In the genomic region with DNA sequence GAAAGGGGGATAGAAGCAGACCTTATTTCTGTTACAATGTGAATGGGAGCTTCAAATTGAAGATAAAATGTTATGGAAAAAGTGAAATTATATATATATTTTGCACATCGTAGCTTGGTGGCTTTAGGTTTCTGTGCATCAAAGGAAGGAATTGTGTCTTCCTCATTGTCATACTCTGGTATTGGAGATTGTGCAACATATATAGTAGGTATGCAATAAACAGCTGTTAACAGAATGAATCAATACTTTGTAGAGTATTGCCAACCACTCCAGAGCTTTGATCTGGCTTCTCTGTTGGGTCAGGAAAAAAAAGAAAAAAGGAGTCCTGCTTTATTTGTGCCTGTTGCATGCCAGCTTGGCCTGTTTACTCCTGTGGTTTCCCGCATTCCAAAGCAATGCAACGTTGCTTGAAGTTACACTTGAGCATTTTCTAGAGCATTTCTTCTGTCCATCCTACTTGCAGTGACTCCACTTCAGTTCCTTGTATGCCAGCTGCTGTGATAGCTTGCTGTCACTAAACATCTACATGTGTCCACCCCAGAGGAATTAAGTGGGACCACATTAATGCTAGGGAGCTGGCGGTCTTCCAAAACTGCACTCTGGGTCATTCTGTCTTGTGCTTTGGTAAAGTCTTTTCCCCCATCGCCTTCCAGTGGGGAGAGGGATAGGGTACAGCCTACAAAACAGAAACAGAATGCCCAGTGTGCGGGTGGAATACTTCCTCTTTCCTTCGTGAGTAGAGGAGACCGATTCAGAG, we compare ENCODE assay signal across 13 cellular contexts.
DNase-seq lines count a peak whose midpoint lies in the region; ATAC-seq and TF ChIP-seq lines count a peak whose summit lies in the region.
"Had no signal": no experiment of that assay in that cellular context is flagged by ENCODE, and none has a peak within 500 bp of the region (broad histone marks: within the 10 kb centered on the region; RNA-seq: fewer than 3 reads in every experiment).

No MANE protein-coding gene starts in this region.

- TF ChIP-seq EP300 in gastroesophageal sphincter (IDR thresholded peaks at IDR 0.05): no peak

- peak overlapping the region; percentile 88; the same call in 1 of the 2 replicates for H4K5ac ChIP-seq in IMR-90 (ENCODE audit: low read depth, low read length)

- H2AK9ac ChIP-seq in IMR-90 (replicated peaks; ENCODE audit: low read depth, low read length, poor library complexity): no peak overlapping the region

- H3K9me3 ChIP-seq in IMR-90 (ENCODE audit: control insufficient read depth, insufficient read depth, low read length) (no peaks in the 10 kb centered on the region), adipocyte (ENCODE audit: control insufficient read depth, low read length) (no peaks in the 10 kb centered on the region), gastroesophageal sphincter (no peaks in the 10 kb centered on the region), uterus (no peaks in the 10 kb centered on the region)

- peak overlapping the region; percentile 73 for H3K4ac ChIP-seq in IMR-90 (ENCODE audit: low read depth, low read length)

- no peak overlapping the region for H2BK5ac ChIP-seq in IMR-90 (ENCODE audit: low read depth, low read length, poor library complexity, severe bottlenecking)

- H3K4me2 ChIP-seq in IMR-90 (ENCODE audit: low read depth, low read length): no peak overlapping the region

- peak overlapping the region in 1 of 2 experiments; percentile 12; a peak in 1 of 4 replicates for H4K8ac ChIP-seq in IMR-90 (ENCODE audit: low read depth in 2 of 2, low read length in 2 of 2)

- no peak overlapping the region for H3K27ac Mint-ChIP-seq in activated CD8-positive, alpha-beta T cell treated with anti-CD3 and anti-CD28 coated beads for 36 hours
- no peak overlapping the region for H3K27ac Mint-ChIP-seq in immature natural killer cell
- H3K27ac Mint-ChIP-seq: activated CD4-positive, alpha-beta T cell treated with anti-CD3 and anti-CD28 coated beads, Interleukin-2, amount 10 ng/mL, durations not matched to agents 24 days and 14 days; mesothelial cell of epicardium; T-cell had no signal

- no peaks in the 10 kb centered on the region for H4K20me1 ChIP-seq in IMR-90 (ENCODE audit: insufficient read depth, low read length)

- H3K4me3 Mint-ChIP-seq in activated CD8-positive, alpha-beta T cell treated with anti-CD3 and anti-CD28 coated beads for 36 hours: no peak overlapping the region
- no peak overlapping the region for H3K4me3 Mint-ChIP-seq in immature natural killer cell
- H3K4me3 Mint-ChIP-seq: activated CD4-positive, alpha-beta T cell treated with anti-CD3 and anti-CD28 coated beads, Interleukin-2, amount 10 ng/mL, durations not matched to agents 24 days and 14 days; mesothelial cell of epicardium; T-cell had no signal

- H3K4me3 ChIP-seq in AG10803 (ENCODE audit: low read length): no peak overlapping the region
- H3K4me3 ChIP-seq in IMR-90 (ENCODE audit: insufficient read depth, low read depth, low read length): no peak overlapping the region
- no peak overlapping the region for H3K4me3 ChIP-seq in adipocyte (ENCODE audit: low read length)
- H3K4me3 ChIP-seq in gastroesophageal sphincter: no peak overlapping the region
- H3K4me3 ChIP-seq in uterus: no peak overlapping the region

- peak overlapping the region; percentile 84; the same call in 1 of the 3 replicates for H2BK15ac ChIP-seq in IMR-90 (ENCODE audit: low read depth, low read length)

- H3K9ac ChIP-seq in IMR-90 (ENCODE audit: low read depth, low read length) (no peak overlapping the region), adipocyte (ENCODE audit: low read length) (no peak overlapping the region)

- H2AFZ ChIP-seq in IMR-90 (replicated peaks; ENCODE audit: low read length, poor library complexity): no peak overlapping the region

- H2AK5ac ChIP-seq in IMR-90 (ENCODE audit: low read depth, low read length): peak overlapping the region; percentile 93; the same call in 1 of the 2 replicates

- DNase-seq in AG10803 (ENCODE audit: low read depth) (peak; percentile 77), IMR-90 (peak; percentile 49), adipocyte (ENCODE audit: low read depth) (peak; percentile 74), uterus (no peak), immature natural killer cell (no peak)
- no peak for DNase-seq in stimulated activated naive CD4-positive, alpha-beta T cell treated with Interleukin-2 at 50 U/mL for 16 hours (lab: John Stamatoyannopoulos, UW)
- DNase-seq in activated CD8-positive, alpha-beta T cell treated with anti-CD3 and anti-CD28 coated beads for 36 hours: no peak
- DNase-seq: activated CD4-positive, alpha-beta T cell treated with anti-CD3 and anti-CD28 coated beads, Interleukin-2, amount 10 ng/mL, durations not matched to agents 24 days and 14 days; posterior cingulate gyrus; T-cell had no signal

- dilution Hi-C loops in IMR-90 (cut with HindIII; ENCODE audit: low sequenced_read_pairs, unreplicated experiment): no loop called here

- H3K56ac ChIP-seq in IMR-90 (ENCODE audit: extremely low read depth, insufficient read depth, low read length): no peak overlapping the region

- H3K4me1 Mint-ChIP-seq in activated CD8-positive, alpha-beta T cell treated with anti-CD3 and anti-CD28 coated beads for 36 hours (ENCODE audit: low read depth): peaks cover 3% of the 10 kb centered on the region
- peaks cover 2 to 4% of the 10 kb centered on the region in 2 donors for H3K4me1 Mint-ChIP-seq in immature natural killer cell
- H3K4me1 Mint-ChIP-seq: activated CD4-positive, alpha-beta T cell treated with anti-CD3 and anti-CD28 coated beads, Interleukin-2, amount 10 ng/mL, durations not matched to agents 24 days and 14 days; T-cell had no signal

- no peak overlapping the region for H3K14ac ChIP-seq in IMR-90 (replicated peaks; ENCODE audit: low read depth, low read length)

- H3K4me1 ChIP-seq in IMR-90 (ENCODE audit: control insufficient read depth, insufficient read depth, low read length): peaks cover 17% of the 10 kb centered on the region
- H3K4me1 ChIP-seq in adipocyte (ENCODE audit: control insufficient read depth, insufficient read depth, low read length): peaks cover 13% of the 10 kb centered on the region
- peaks cover 12 to 34% (median 19%) of the 10 kb centered on the region in 3 donors for H3K4me1 ChIP-seq in gastroesophageal sphincter
- no peaks in the 10 kb centered on the region for H3K4me1 ChIP-seq in uterus

- POLR2A ChIA-PET in IMR-90 (lab: Charles Lee; ENCODE audit: unreplicated experiment): no interaction called here
- POLR2A ChIA-PET in activated CD8-positive, alpha-beta T cell treated with anti-CD3 and anti-CD28 coated beads for 36 hours (lab: Charles Lee): no interaction called here

- no peaks in the 10 kb centered on the region for H3K36me3 Mint-ChIP-seq in activated CD8-positive, alpha-beta T cell treated with anti-CD3 and anti-CD28 coated beads for 36 hours (ENCODE audit: low read depth)
- H3K36me3 Mint-ChIP-seq in immature natural killer cell: no peaks in the 10 kb centered on the region
- H3K36me3 Mint-ChIP-seq: mesothelial cell of epicardium, T-cell had no signal

- H3K18ac ChIP-seq in IMR-90 (ENCODE audit: low read depth, low read length): peak overlapping the region; percentile 95; the same call in 1 of the 2 replicates

- peak overlapping the region; percentile 81 for H2BK120ac ChIP-seq in IMR-90 (ENCODE audit: low read depth, low read length)

- H3K27me3 Mint-ChIP-seq in activated CD8-positive, alpha-beta T cell treated with anti-CD3 and anti-CD28 coated beads for 36 hours: peaks cover 2% of the 10 kb centered on the region
- no peaks in the 10 kb centered on the region for H3K27me3 Mint-ChIP-seq in immature natural killer cell (ENCODE audit: low read depth in 3 of 3)
- H3K27me3 Mint-ChIP-seq: activated CD4-positive, alpha-beta T cell treated with anti-CD3 and anti-CD28 coated beads, Interleukin-2, amount 10 ng/mL, durations not matched to agents 24 days and 14 days had no signal

- TF ChIP-seq RAD21 in IMR-90 (IDR thresholded peaks at IDR 0.05; ENCODE audit: low read length): no peak

- no peaks in the 10 kb centered on the region for H3K9me3 Mint-ChIP-seq in activated CD8-positive, alpha-beta T cell treated with anti-CD3 and anti-CD28 coated beads for 36 hours
- H3K9me3 Mint-ChIP-seq in immature natural killer cell: no peaks in the 10 kb centered on the region
- H3K9me3 Mint-ChIP-seq: activated CD4-positive, alpha-beta T cell treated with anti-CD3 and anti-CD28 coated beads, Interleukin-2, amount 10 ng/mL, durations not matched to agents 24 days and 14 days; mesothelial cell of epicardium; T-cell had no signal

- peak overlapping the region; percentile 71; the same call in 1 of the 2 replicates for H3K23ac ChIP-seq in IMR-90 (ENCODE audit: low read depth, low read length)

- H3K27me3 ChIP-seq in IMR-90 (ENCODE audit: control insufficient read depth, insufficient read depth, low read length): peaks cover 2% of the 10 kb centered on the region
- no peaks in the 10 kb centered on the region for H3K27me3 ChIP-seq in adipocyte (replicated peaks; ENCODE audit: control insufficient read depth, insufficient read depth, low read length)
- H3K27me3 ChIP-seq in gastroesophageal sphincter: no peaks in the 10 kb centered on the region
- H3K27me3 ChIP-seq in uterus: no peaks in the 10 kb centered on the region

- BruUV-seq in IMR-90 (replicated peaks; lab: Mats Ljungman, UMichigan): no TSS peak

- peaks cover 8% of the 10 kb centered on the region for H3K9me1 ChIP-seq in IMR-90 (ENCODE audit: insufficient read depth, low read length)

- H3K79me1 ChIP-seq in IMR-90 (ENCODE audit: low read depth in 1 of 2, low read length in 2 of 2): no peaks in the 10 kb centered on the region

- H4K91ac ChIP-seq in IMR-90 (ENCODE audit: insufficient read depth, low read depth, low read length): peak overlapping the region; percentile 50

- ATAC-seq in IMR-90 (ENCODE audit: low read depth) (peak; percentile 14), gastroesophageal sphincter (no peak)
- ATAC-seq in activated CD8-positive, alpha-beta T cell treated with anti-CD3 and anti-CD28 coated beads for 36 hours: no peak
- ATAC-seq: T-cell had no signal

- H3K36me3 ChIP-seq in IMR-90 (ENCODE audit: control insufficient read depth, insufficient read depth, low read length) (no peaks in the 10 kb centered on the region), adipocyte (ENCODE audit: control insufficient read depth, insufficient read depth, low read length, severe bottlenecking) (no peaks in the 10 kb centered on the region), gastroesophageal sphincter (no peaks in the 10 kb centered on the region), uterus (no peaks in the 10 kb centered on the region)

- in situ Hi-C loops in IMR-90 (cut with MboI; ENCODE audit: low sequenced_read_pairs): loop anchor here (10.0 kb wide), 1 partner anchor 60 kb away; the partner anchor contains the start of gene MEF2C

- 31% methylated on average over 2 of the region's 8 CpGs; no CpG with 5 or more reads in 1 of the 2 experiments for WGBS in IMR-90 (ENCODE audit: extremely low coverage in 2 of 2, insufficient read length in 1 of 2), 2 experiments
- WGBS in gastroesophageal sphincter (ENCODE audit: low coverage in 1 of 2), 2 donors: 82 to 84% methylated on average over 3 to 7 of the region's 8 CpGs

- peak overlapping the region; percentile 89 for H2BK20ac ChIP-seq in IMR-90 (ENCODE audit: low read depth, low read length)

- TF ChIP-seq CTCF in AG10803 (conservative IDR thresholded peaks at IDR 0.05; ENCODE audit: low read length) (no peak), IMR-90 (conservative IDR thresholded peaks at IDR 0.05; ENCODE audit: low read depth, low read length) (no peak), gastroesophageal sphincter (IDR thresholded peaks at IDR 0.05) (no peak), uterus (IDR thresholded peaks at IDR 0.05) (no peak)
- TF ChIP-seq CTCF in activated CD8-positive, alpha-beta T cell treated with anti-CD3 and anti-CD28 coated beads for 36 hours (IDR thresholded peaks at IDR 0.05): no peak

- intact Hi-C loops in IMR-90 (cut with micrococcal nuclease) (loop anchor here (5.0 to 10.0 kb wide), 2 partner anchors 160 to 218 kb away; no protein-coding TSS in a partner anchor), uterus (cut with DNase I; ENCODE audit: low total_unique reads) (no loop called here)
- intact Hi-C loops in activated CD8-positive, alpha-beta T cell treated with anti-CD3 and anti-CD28 coated beads for 36 hours (cut with micrococcal nuclease): no loop called here

- H3K27ac ChIP-seq in IMR-90 (ENCODE audit: insufficient read depth, low read length): no peak overlapping the region
- H3K27ac ChIP-seq in gastroesophageal sphincter: peak overlapping the region; percentile 55 to 91 (median 84)
- H3K27ac ChIP-seq in uterus: no peak overlapping the region
- H3K27ac ChIP-seq: C4-2B had no signal

- TF ChIP-seq POLR2A in IMR-90 (IDR thresholded peaks at IDR 0.05; ENCODE audit: low read depth, low read length) (no peak), gastroesophageal sphincter (IDR thresholded peaks at IDR 0.05) (no peak), uterus (IDR thresholded peaks at IDR 0.05) (no peak)

- CTCF ChIA-PET in IMR-90 (lab: Yijun Ruan, JAX): interaction anchor here (0.6 kb wide), 1 partner anchor 149 kb away, joined by 3 read pairs; no protein-coding TSS in a partner anchor
- CTCF ChIA-PET in activated CD8-positive, alpha-beta T cell treated with anti-CD3 and anti-CD28 coated beads for 36 hours (lab: Charles Lee): interaction anchor here (1.4 kb wide), 1 partner anchor 215 kb away, joined by 3 read pairs; no protein-coding TSS in a partner anchor

Comparison
In these comparisons a context has a peak if more than half of its experiments do, and no peak if none do; other contexts are left out.
1. DNase-seq: peak in AG10803 (single experiment), IMR-90 (single experiment) and adipocyte (single experiment); none in uterus (0 of 2), stimulated activated naive CD4-positive, alpha-beta T cell treated with Interleukin-2 at 50 U/mL for 16 hours (single experiment), activated CD8-positive, alpha-beta T cell treated with anti-CD3 and anti-CD28 coated beads for 36 hours (single experiment) and immature natural killer cell (0 of 3).
2. H3K27ac ChIP-seq: peak in gastroesophageal sphincter (4 of 4); none in IMR-90 (single experiment) and uterus (0 of 2).